Comparison of ENCODE assay signal across 8 cellular contexts in genomic region chr20:10671221-10671849, GRCh38. TPM values are rescaled to one million over a fixed set of nuclear protein-coding genes. Genes with fewer than 3 reads are reported as not detected.
DNase-seq lines count a peak whose midpoint lies in the region; ATAC-seq and TF ChIP-seq lines count a peak whose summit lies in the region.

No MANE protein-coding gene starts in this region.

- peaks cover 16% of the 10 kb centered on the region; the same call in 1 of the 2 replicates for H3F3A ChIP-seq in GM23248 (ENCODE audit: insufficient read depth)

- H3K27ac ChIP-seq in GM23248, result peak overlapping the region; percentile 50
- H3K27ac ChIP-seq in Karpas-422 (ENCODE audit: low read length), result peak overlapping the region; percentile 68
- H3K27ac ChIP-seq in esophagus squamous epithelium, result peak overlapping the region; percentile 97 to 100 (median 98)
- H3K27ac ChIP-seq in tibial nerve, result peak overlapping the region; percentile 91 to 95 (median 95)

- POLR2A ChIA-PET in WTC11 (lab: Charles Lee), result interaction anchor here (0.6 to 1.4 kb wide), 8 partner anchors 22 to 874 kb away, joined by 3 to 7 read pairs (median 4); no protein-coding TSS in a partner anchor

- peak overlapping the region; percentile 87 for H3K4me3 Mint-ChIP-seq in WTC11

- H3K27me3 ChIP-seq in GM23248 (replicated peaks; ENCODE audit: insufficient read depth), result no peaks in the 10 kb centered on the region
- no peaks in the 10 kb centered on the region for H3K27me3 ChIP-seq in Karpas-422 (ENCODE audit: low read length)
- no peaks in the 10 kb centered on the region for H3K27me3 ChIP-seq in esophagus squamous epithelium
- no peaks in the 10 kb centered on the region for H3K27me3 ChIP-seq in tibial nerve

- no peaks in the 10 kb centered on the region for H3K27me3 Mint-ChIP-seq in WTC11 (ENCODE audit: low read depth)

- peak in 2 of 4 donors; percentile 28 to 52 for TF ChIP-seq POLR2A in esophagus squamous epithelium (IDR thresholded peaks at IDR 0.05)
- TF ChIP-seq POLR2A in tibial nerve (IDR thresholded peaks at IDR 0.05), result no peak

- peaks cover 9% of the 10 kb centered on the region; the same call in 1 of the 2 replicates for H3K4me1 ChIP-seq in GM23248 (ENCODE audit: insufficient read depth)
- peaks cover 60% of the 10 kb centered on the region for H3K4me1 ChIP-seq in Karpas-422 (ENCODE audit: low read length)
- H3K4me1 ChIP-seq in esophagus squamous epithelium, result peaks cover 17 to 70% (median 45%) of the 10 kb centered on the region in 3 donors
- peaks cover 0 to 61% (median 16%) of the 10 kb centered on the region in 4 donors for H3K4me1 ChIP-seq in tibial nerve

- peaks cover 17% of the 10 kb centered on the region for H3K36me3 Mint-ChIP-seq in WTC11

- peak overlapping the region; percentile 74 for H2AFZ ChIP-seq in GM23248
- peak overlapping the region; percentile 98; the same call in 1 of the 2 replicates for H2AFZ ChIP-seq in Karpas-422 (ENCODE audit: low read length)

- H3K9me2 ChIP-seq in GM23248 (ENCODE audit: insufficient read depth) (no peaks in the 10 kb centered on the region), Karpas-422 (replicated peaks; ENCODE audit: insufficient read depth, low read length) (no peaks in the 10 kb centered on the region)

- H3K4me3 ChIP-seq in GM23248 (peak overlapping the region; percentile 82), Karpas-422 (ENCODE audit: low read length) (peak overlapping the region; percentile 75), esophagus squamous epithelium (peak overlapping the region; percentile 92 to 97 (median 94)), tibial nerve (peak overlapping the region; percentile 68 to 89 (median 80))

- CTCF ChIA-PET in WTC11 (lab: Charles Lee), result interaction anchor here (0.6 to 2.4 kb wide), 24 partner anchors 9 to 954 kb away, joined by 3 to 14 read pairs (median 4); no protein-coding TSS in a partner anchor

- TF ChIP-seq CTCF in WTC11 (IDR thresholded peaks at IDR 0.05) (no peak), esophagus squamous epithelium (IDR thresholded peaks at IDR 0.05) (peak in 5 of 6 experiments; percentile 48 to 73 (median 65)), tibial nerve (IDR thresholded peaks at IDR 0.05) (peak; percentile 46 to 72 (median 64))

- H3K27ac Mint-ChIP-seq in WTC11, result peak overlapping the region; percentile 78

- H3K79me2 ChIP-seq in GM23248 (ENCODE audit: insufficient read depth), result no peaks in the 10 kb centered on the region
- peaks cover 7% of the 10 kb centered on the region; the same call in 1 of the 2 replicates for H3K79me2 ChIP-seq in Karpas-422 (ENCODE audit: low read length)

- whole genome bisulfite sequencing in GM23248 (ENCODE audit: low coverage in 1 of 2, low lambda C conversion rate in 2 of 2, missing lambda C conversion rate in 2 of 2), 2 experiments, result 1 to 4% methylated on average over 12 of the region's 12 CpGs
- WGBS in esophagus squamous epithelium, 2 donors, result 1 to 2% methylated on average over 7 to 8 of the region's 12 CpGs
- 5 to 10% methylated on average over 12 of the region's 12 CpGs for WGBS in tibial nerve, 2 donors

- peak; percentile 42 for ATAC-seq in WTC11

- intact Hi-C loops in esophagus squamous epithelium (cut with DNase I), result loop anchor here (10.0 kb wide), 2 partner anchors 533 to 603 kb away; no protein-coding TSS in a partner anchor

- H3K9ac ChIP-seq in GM23248 (peak overlapping the region; percentile 91), Karpas-422 (ENCODE audit: low read length) (peak overlapping the region; percentile 74)

- H3K9me3 Mint-ChIP-seq in WTC11, result no peaks in the 10 kb centered on the region

- peak in 1 of 2 donors; percentile 73 for TF ChIP-seq EP300 in tibial nerve (IDR thresholded peaks at IDR 0.05)

- H4K20me1 ChIP-seq in GM23248 (ENCODE audit: insufficient read depth) (no peaks in the 10 kb centered on the region), Karpas-422 (ENCODE audit: insufficient read depth, low read depth, low read length) (no peaks in the 10 kb centered on the region)

- DNase-seq in activated CD4-positive, alpha-beta T cell treated with anti-CD3 and anti-CD28 coated beads for 48 hours, result peak; percentile 48
- DNase-seq in activated CD4-positive, alpha-beta T cell treated with anti-CD3 and anti-CD28 coated beads for 1 hour, result no peak
- DNase-seq in GM23248 (peak; percentile 96), Karpas-422 (peak; percentile 92), WTC11 (ENCODE audit: low spot score) (peak; percentile 72), esophagus squamous epithelium (lab: John Stamatoyannopoulos, UW) (peak; percentile 69), mucosa of gallbladder (ENCODE audit: low spot score) (peak; percentile 75), tibial nerve (ENCODE audit: low spot score in 2 of 2) (peak; percentile 75 to 84)

- H3K4me2 ChIP-seq in GM23248 (ENCODE audit: unreplicated experiment) (peak overlapping the region; percentile 81), Karpas-422 (ENCODE audit: low read depth, low read length, poor library complexity, severe bottlenecking) (peak overlapping the region; percentile 77)

- in situ Hi-C loops in GM23248 (cut with MboI), result loop anchor here (10.0 to 25.0 kb wide), 3 partner anchors 533 to 866 kb away; no protein-coding TSS in a partner anchor

- H3K4me1 Mint-ChIP-seq in WTC11, result peaks cover 64% of the 10 kb centered on the region

- H3K9me3 ChIP-seq in GM23248 (ENCODE audit: low read depth) (no peaks in the 10 kb centered on the region), Karpas-422 (ENCODE audit: low read length) (no peaks in the 10 kb centered on the region), esophagus squamous epithelium (no peaks in the 10 kb centered on the region), tibial nerve (no peaks in the 10 kb centered on the region)

- no peaks in the 10 kb centered on the region for H3K36me3 ChIP-seq in GM23248 (ENCODE audit: low read depth)
- H3K36me3 ChIP-seq in Karpas-422 (ENCODE audit: insufficient read depth, low read length), result 0 out of 2 replicates have a peak, but pooled peaks cover 6% of the 10 kb centered on the region
- peaks cover 4 to 39% (median 7%) of the 10 kb centered on the region in 3 donors for H3K36me3 ChIP-seq in esophagus squamous epithelium
- peaks cover 0 to 10% (median 0%) of the 10 kb centered on the region in 3 donors for H3K36me3 ChIP-seq in tibial nerve

TF ChIP-seq in WTC11, 78 proteins besides CTCF, POLR2A, EP300 and RAD21 (continues in another document):
- TF ChIP-seq FOXP1 (CRISPR knock-in tag; IDR thresholded peaks at IDR 0.05; ENCODE audit: borderline replicate concordance), result no peak
- no peak for TF ChIP-seq ZNF219 (CRISPR knock-in tag; IDR thresholded peaks at IDR 0.05; ENCODE audit: borderline replicate concordance)
- TF ChIP-seq ZNF121 (CRISPR knock-in tag; IDR thresholded peaks at IDR 0.05), result no peak
- TF ChIP-seq, protein P1, sequence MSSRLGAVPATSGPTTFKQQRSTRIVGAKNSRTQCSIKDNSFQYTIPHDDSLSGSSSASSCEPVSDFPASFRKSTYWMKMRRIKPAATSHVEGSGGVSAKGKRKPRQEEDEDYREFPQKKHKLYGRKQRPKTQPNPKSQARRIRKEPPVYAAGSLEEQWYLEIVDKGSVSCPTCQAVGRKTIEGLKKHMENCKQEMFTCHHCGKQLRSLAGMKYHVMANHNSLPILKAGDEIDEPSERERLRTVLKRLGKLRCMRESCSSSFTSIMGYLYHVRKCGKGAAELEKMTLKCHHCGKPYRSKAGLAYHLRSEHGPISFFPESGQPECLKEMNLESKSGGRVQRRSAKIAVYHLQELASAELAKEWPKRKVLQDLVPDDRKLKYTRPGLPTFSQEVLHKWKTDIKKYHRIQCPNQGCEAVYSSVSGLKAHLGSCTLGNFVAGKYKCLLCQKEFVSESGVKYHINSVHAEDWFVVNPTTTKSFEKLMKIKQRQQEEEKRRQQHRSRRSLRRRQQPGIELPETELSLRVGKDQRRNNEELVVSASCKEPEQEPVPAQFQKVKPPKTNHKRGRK (CRISPR knock-in tag; IDR thresholded peaks at IDR 0.05; ENCODE audit: borderline replicate concordance), result no peak
- TF ChIP-seq, protein P2, sequence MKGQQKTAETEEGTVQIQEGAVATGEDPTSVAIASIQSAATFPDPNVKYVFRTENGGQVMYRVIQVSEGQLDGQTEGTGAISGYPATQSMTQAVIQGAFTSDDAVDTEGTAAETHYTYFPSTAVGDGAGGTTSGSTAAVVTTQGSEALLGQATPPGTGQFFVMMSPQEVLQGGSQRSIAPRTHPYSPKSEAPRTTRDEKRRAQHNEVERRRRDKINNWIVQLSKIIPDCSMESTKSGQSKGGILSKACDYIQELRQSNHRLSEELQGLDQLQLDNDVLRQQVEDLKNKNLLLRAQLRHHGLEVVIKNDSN (CRISPR knock-in tag; IDR thresholded peaks at IDR 0.05), result peak; percentile 72; the same call in 1 of the 2 replicates
- no peak for TF ChIP-seq EMX1 (CRISPR knock-in tag; IDR thresholded peaks at IDR 0.05)
- TF ChIP-seq ZNF232 (CRISPR knock-in tag; IDR thresholded peaks at IDR 0.05), result no peak
- TF ChIP-seq, protein P3, sequence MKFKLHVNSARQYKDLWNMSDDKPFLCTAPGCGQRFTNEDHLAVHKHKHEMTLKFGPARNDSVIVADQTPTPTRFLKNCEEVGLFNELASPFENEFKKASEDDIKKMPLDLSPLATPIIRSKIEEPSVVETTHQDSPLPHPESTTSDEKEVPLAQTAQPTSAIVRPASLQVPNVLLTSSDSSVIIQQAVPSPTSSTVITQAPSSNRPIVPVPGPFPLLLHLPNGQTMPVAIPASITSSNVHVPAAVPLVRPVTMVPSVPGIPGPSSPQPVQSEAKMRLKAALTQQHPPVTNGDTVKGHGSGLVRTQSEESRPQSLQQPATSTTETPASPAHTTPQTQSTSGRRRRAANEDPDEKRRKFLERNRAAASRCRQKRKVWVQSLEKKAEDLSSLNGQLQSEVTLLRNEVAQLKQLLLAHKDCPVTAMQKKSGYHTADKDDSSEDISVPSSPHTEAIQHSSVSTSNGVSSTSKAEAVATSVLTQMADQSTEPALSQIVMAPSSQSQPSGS (CRISPR knock-in tag; IDR thresholded peaks at IDR 0.05; ENCODE audit: borderline replicate concordance, low read depth), result no peak
- no peak for TF ChIP-seq RORB (CRISPR knock-in tag; IDR thresholded peaks at IDR 0.05)

RNA-seq across cellular contexts. Expression of gene JAG1, which starts 2.5 kb away (rescaled TPM):
- 4.8 and 8.4 TPM in 2 replicates for total RNA-seq in GM23248 (2014; rRNA removed; shearing (Covaris generic))
- polyA plus RNA-seq in GM23248 (2016; fragmentation: Nextera tagmentation; extraction: Ambion mirVana), result 0.98 and 1.2 TPM in 2 replicates
- 8.1 and 8.3 TPM in 2 replicates for total RNA-seq in Karpas-422 (2014; rRNA removed; shearing (Covaris generic); ENCODE audit: low replicate concordance)
- 38.3 to 45.2 TPM (median 41.6 TPM) in 3 replicates for total RNA-seq in WTC11 (2021)
- total RNA-seq in esophagus squamous epithelium, result 100 to 1,000 TPM in 3 of 4 donors, 10 to 100 TPM in 1; 89.6 to 182 (median 123) TPM
- 36.8 TPM for total RNA-seq in mucosa of gallbladder
- total RNA-seq in tibial nerve, result 100 to 1,000 TPM in 2 of 4 donors, 10 to 100 TPM in 2; 93.1 to 133 (median 112) TPM
